ENCODE assay signal across 17 cellular contexts in the genomic region with DNA sequence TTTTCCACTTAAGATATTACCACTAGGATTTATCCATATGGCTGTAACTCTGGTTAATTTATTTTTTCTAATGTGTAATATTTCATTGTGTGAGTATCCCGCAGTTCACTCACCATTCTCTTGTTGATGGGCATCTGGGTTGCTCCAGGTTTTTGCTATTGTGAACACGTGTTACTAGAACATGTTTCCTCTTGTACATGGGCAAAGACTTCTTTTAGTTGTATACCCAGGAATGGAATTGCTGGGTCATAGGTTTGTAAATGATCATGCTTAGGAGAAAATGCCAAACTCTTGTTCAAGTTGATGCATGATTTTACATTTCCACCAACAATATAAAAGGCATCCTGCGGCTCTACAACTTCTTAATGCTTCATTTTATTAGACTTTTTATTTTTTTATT. TPM values are rescaled to one million over a fixed set of nuclear protein-coding genes. Genes with fewer than 3 reads are reported as not detected.
DNase-seq lines count a peak whose midpoint lies in the region; ATAC-seq and TF ChIP-seq lines count a peak whose summit lies in the region.
"Had no signal": no experiment of that assay in that cellular context is flagged by ENCODE, and none has a peak within 500 bp of the region (broad histone marks: within the 10 kb centered on the region; RNA-seq: fewer than 3 reads in every experiment).

No MANE protein-coding gene starts in this region.

- in situ Hi-C loops in mammary epithelial cell (cut with MboI; ENCODE audit: low sequenced_read_pairs in 2 of 2): no loop called here

- no peaks in the 10 kb centered on the region for H3K9me3 ChIP-seq in mammary epithelial cell (replicated peaks; ENCODE audit: insufficient read depth, low read length)
- no peaks in the 10 kb centered on the region for H3K9me3 ChIP-seq in breast epithelium

- no peaks in the 10 kb centered on the region for H4K20me1 ChIP-seq in mammary epithelial cell (ENCODE audit: insufficient read depth, low read length)

- no peaks in the 10 kb centered on the region for H3K36me3 Mint-ChIP-seq in mesothelial cell of epicardium
- H3K36me3 Mint-ChIP-seq: CD14-positive monocyte; CD8-positive, alpha-beta T cell had no signal

- peak overlapping the region; percentile 32 for H3K27ac Mint-ChIP-seq in mesothelial cell of epicardium
- H3K27ac Mint-ChIP-seq: CD14-positive monocyte; CD8-positive, alpha-beta T cell; HFFc6 had no signal

- H3K27me3 ChIP-seq in mammary epithelial cell (ENCODE audit: insufficient read depth, low read length) (no peaks in the 10 kb centered on the region), breast epithelium (no peaks in the 10 kb centered on the region)

- no peak overlapping the region for H3K4me2 ChIP-seq in mammary epithelial cell (ENCODE audit: insufficient read depth, low read depth, low read length)

- no peaks in the 10 kb centered on the region for H3K36me3 ChIP-seq in mammary epithelial cell (ENCODE audit: insufficient read depth, low read length)
- H3K36me3 ChIP-seq in breast epithelium: no peaks in the 10 kb centered on the region

- ATAC-seq in esophagus mucosa (peak; percentile 65), HG03469 (IDR thresholded peaks at IDR 0.05; ENCODE audit: unreplicated experiment) (no peak)
- ATAC-seq: CD8-positive, alpha-beta T cell had no signal

- no peak for TF ChIP-seq POLR2A in breast epithelium (IDR thresholded peaks at IDR 0.05)

- H3K4me3 ChIP-seq in mammary epithelial cell (replicated peaks in 1 of 3; ENCODE audit: insufficient read depth in 1 of 3, low read depth in 2 of 3, low read length in 3 of 3) (no peak overlapping the region), breast epithelium (no peak overlapping the region)

- CTCF ChIA-PET in mammary epithelial cell (lab: Charles Lee; ENCODE audit: low non-redundant PET): no interaction called here

- H3K9me3 Mint-ChIP-seq in mesothelial cell of epicardium: no peaks in the 10 kb centered on the region
- H3K9me3 Mint-ChIP-seq: CD8-positive, alpha-beta T cell; HFFc6 had no signal

- peaks cover 42% of the 10 kb centered on the region for H3K4me1 Mint-ChIP-seq in mesothelial cell of epicardium

- dilution Hi-C loops in mammary epithelial cell (cut with HindIII; ENCODE audit: low sequenced_read_pairs): no loop called here

- TF ChIP-seq CTCF in mammary epithelial cell (conservative IDR thresholded peaks at IDR 0.05 in 1 of 2, IDR thresholded peaks at IDR 0.05 in 1 of 2; ENCODE audit: extremely low read depth in 1 of 2, insufficient read depth in 1 of 2, low read depth in 1 of 2, low read length in 2 of 2) (no peak), breast epithelium (IDR thresholded peaks at IDR 0.05) (no peak), mesothelial cell of epicardium (IDR thresholded peaks at IDR 0.05; ENCODE audit: unreplicated experiment) (no peak)

- no peaks in the 10 kb centered on the region for H3K79me2 ChIP-seq in mammary epithelial cell (ENCODE audit: insufficient read depth, low read length)

- H3K4me1 ChIP-seq in mammary epithelial cell (ENCODE audit: insufficient read depth, low read length): peaks cover 4% of the 10 kb centered on the region
- H3K4me1 ChIP-seq in breast epithelium: no peaks in the 10 kb centered on the region

- no peaks in the 10 kb centered on the region for H3K27me3 Mint-ChIP-seq in mesothelial cell of epicardium (ENCODE audit: low read depth)

- intact Hi-C loops in mammary epithelial cell (cut with micrococcal nuclease): no loop called here
- intact Hi-C loops in breast epithelium (cut with DNase I; ENCODE audit: low total_unique reads): no loop called here

- H2AFZ ChIP-seq in mammary epithelial cell (ENCODE audit: low read depth, low read length): no peak overlapping the region

- no peak overlapping the region for H3K27ac ChIP-seq in mammary epithelial cell (ENCODE audit: insufficient read depth, low read depth, low read length)
- no peak overlapping the region for H3K27ac ChIP-seq in breast epithelium
- H3K27ac ChIP-seq: 22Rv1, HL-60 had no signal

- DNase-seq in mammary epithelial cell (peak; percentile 21), breast epithelium (ENCODE audit: low spot score in 2 of 2) (no peak), mesothelial cell of epicardium (ENCODE audit: low spot score in 2 of 2, unreplicated experiment in 2 of 2) (no peak), hepatic stellate cell (ENCODE audit: low spot score) (no peak), NCI-H526 (lab: John Stamatoyannopoulos, UW) (no peak)
- no peak for DNase-seq in stimulated activated CD4-positive, alpha-beta T cell treated with anti-CD3 and anti-CD28 coated beads, Interleukin-15, amount 100 ng/mL, for 24 hours
- DNase-seq: CD8-positive, alpha-beta T cell; COR-L47; DND-41; GDM1; HCEC 1CT; HFFc6 had no signal

- no peak overlapping the region for H3K4me3 Mint-ChIP-seq in mesothelial cell of epicardium
- H3K4me3 Mint-ChIP-seq: CD14-positive monocyte; CD8-positive, alpha-beta T cell; HFFc6 had no signal

- H3K9ac ChIP-seq in mammary epithelial cell (ENCODE audit: insufficient read depth, low read length): no peak overlapping the region

- 47% methylated on average over 3 of the region's 3 CpGs for WGBS in mammary epithelial cell (ENCODE audit: low coverage, missing lambda C conversion rate)

- BruUV-seq in mammary epithelial cell (replicated peaks; lab: Mats Ljungman, UMichigan): no TSS peak

RNA-seq across cellular contexts. Expression of a gene that starts 26.8 kb away (rescaled TPM):
- total RNA-seq in mammary epithelial cell: 10 to 100 TPM in 1 of 2 donors, 1 to 10 TPM in 1; 3.3 to 11.2 TPM
- polyA plus RNA-seq in mammary epithelial cell: 0.22 TPM
- polyA minus RNA-seq in mammary epithelial cell: 0.41 TPM
- total RNA-seq in breast epithelium: 10 to 100 TPM; 30.2 to 90.1 (median 52.7) TPM
- 13.3 TPM for total RNA-seq in esophagus mucosa
- 20.6 to 23.4 TPM (median 22.6 TPM) in 3 replicates for total RNA-seq in mesothelial cell of epicardium
- polyA plus RNA-seq: CD14-positive monocyte had no signal
